Comparison of ENCODE assay signal across 8 cellular contexts in the genomic region with DNA sequence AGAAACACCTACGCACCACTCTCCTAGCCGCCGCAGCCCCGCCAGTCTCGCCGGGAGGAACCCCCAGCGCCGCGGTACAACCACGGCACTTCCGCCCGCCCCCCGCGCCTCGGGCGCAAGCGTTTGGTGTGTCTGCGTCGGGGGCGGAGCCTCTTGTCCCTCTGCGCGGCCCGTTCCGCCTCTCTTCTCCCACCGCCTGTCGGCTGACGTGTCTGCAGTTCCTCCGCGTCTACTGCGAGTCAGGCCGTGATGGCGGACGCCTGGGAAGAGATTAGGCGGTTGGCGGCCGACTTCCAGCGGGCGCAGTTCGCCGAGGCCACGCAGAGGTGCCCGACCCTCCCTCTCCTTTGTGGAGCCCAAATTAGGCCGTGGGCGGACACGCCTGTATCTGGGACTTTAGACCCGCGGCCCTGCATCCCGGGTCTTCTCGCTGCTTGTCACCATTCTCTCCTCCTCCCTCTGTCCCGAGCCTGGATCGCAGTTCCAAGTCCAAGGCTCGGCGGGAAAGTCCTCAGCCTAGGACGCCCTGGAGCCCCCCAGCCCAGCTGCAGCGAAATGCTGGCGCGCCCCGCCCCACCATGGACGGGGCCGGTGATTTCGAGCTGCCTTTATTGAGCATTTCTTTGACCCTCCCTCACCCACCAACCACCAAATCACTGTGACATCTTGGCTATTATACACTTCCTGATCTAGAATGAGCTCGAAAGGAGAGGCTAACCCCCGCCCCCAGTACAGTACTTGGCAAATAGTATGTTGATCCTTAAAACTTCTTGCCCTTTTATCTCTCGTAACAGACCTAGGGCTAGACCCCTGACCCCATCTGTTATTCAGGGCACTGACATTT. TPM values are rescaled to one million over a fixed set of nuclear protein-coding genes. Genes with fewer than 3 reads are reported as not detected.
A peak's percentile ranks its signal among the peaks of the same experiment; 100 is the strongest.
DNase-seq lines count a peak whose midpoint lies in the region; ATAC-seq and TF ChIP-seq lines count a peak whose summit lies in the region.

TSS of gene UFL1 (plus strand) at position 182 of the 844 bp plus-strand sequence. CDS start at position 250, 68 bp downstream.

- TF ChIP-seq CTCF in choroid plexus epithelial cell (conservative IDR thresholded peaks at IDR 0.05; ENCODE audit: low read depth, low read length) (no peak), kidney epithelial cell (IDR thresholded peaks at IDR 0.05; ENCODE audit: insufficient read depth, low read length, poor library complexity, severe bottlenecking) (no peak)

- no peaks in the 10 kb centered on the region for H3K36me3 ChIP-seq in kidney epithelial cell (ENCODE audit: control insufficient read depth, insufficient read depth, low read length)

- no peaks in the 10 kb centered on the region for H3K27me3 ChIP-seq in kidney epithelial cell (ENCODE audit: control insufficient read depth, insufficient read depth, low read length)

- DNase-seq in AG20443 (ENCODE audit: low spot score) (peak; percentile 96), NCI-H510A (lab: John Stamatoyannopoulos, UW) (peak; percentile 87), choroid plexus epithelial cell (ENCODE audit: low read depth) (peak; percentile 95), kidney epithelial cell (ENCODE audit: low read depth) (peak; percentile 69)
- peak; percentile 85 to 88 for DNase-seq in activated CD4-positive, alpha-beta T cell treated with anti-CD3 and anti-CD28 coated beads for 24 hours (ENCODE audit: low read depth in 2 of 2)
- DNase-seq in stimulated activated CD4-positive, alpha-beta T cell treated with anti-CD3 and anti-CD28 coated beads, Interleukin-15, amount 100 ng/mL, for 48 hours (ENCODE audit: low read depth in 2 of 2): peak; percentile 88 to 91

- TF ChIP-seq POLR2A in GM19099 (IDR thresholded peaks at IDR 0.05; ENCODE audit: extremely low read depth, insufficient read length, low read depth): peak; percentile 98

- peak; percentile 99 for ATAC-seq in HG03432 (IDR thresholded peaks at IDR 0.05; ENCODE audit: unreplicated experiment)

- H3K4me3 ChIP-seq in choroid plexus epithelial cell (ENCODE audit: low read depth, low read length) (peak within 1 kb of the TSS; percentile 90), kidney epithelial cell (ENCODE audit: low read depth, low read length) (peak within 1 kb of the TSS; percentile 96)

RNA-seq across cellular contexts. Expression of gene UFL1, which starts in this region (rescaled TPM):
- 23.8 and 27.5 TPM in 2 replicates for total RNA-seq in kidney epithelial cell

Comparison
In these comparisons a context has a peak if more than half of its experiments do, and no peak if none do; other contexts are left out.
1. Peak in every context shown above with its lines: DNase-seq, ATAC-seq and H3K4me3 ChIP-seq.